ENCODE assay signal across 8 cellular contexts in genomic region chr1:112390775-112391602, GRCh38. TPM values are rescaled to one million over a fixed set of nuclear protein-coding genes. Genes with fewer than 3 reads are reported as not detected.
A peak's percentile ranks its signal among the peaks of the same experiment; 100 is the strongest.
DNase-seq lines count a peak whose midpoint lies in the region; TF ChIP-seq lines count a peak whose summit lies in the region.

No MANE protein-coding gene starts in this region.

- H3K4me1 ChIP-seq in HAP-1 (peaks cover 18% of the 10 kb centered on the region), suprapubic skin (peaks cover 54% of the 10 kb centered on the region)

- in situ Hi-C loops in HAP-1 (cut with MboI; ENCODE audit: low sequenced_read_pairs) = loop anchor here (5.0 kb wide), 3 partner anchors 71 to 316 kb away; partner anchors contain the start of genes CAPZA1, RHOC and ST7L
- in situ Hi-C loops in SK-MEL-5 (cut with HindIII; ENCODE audit: low pct_unique_long_range_greater_than_20kb, low sequenced_read_pairs) = no loop called here

- peak overlapping the region; percentile 88 for H3K27ac ChIP-seq in suprapubic skin

- H3K9me3 ChIP-seq in HAP-1 (no peaks in the 10 kb centered on the region), suprapubic skin (no peaks in the 10 kb centered on the region)

- DNase-seq in Daoy (ENCODE audit: low read depth) (peak; percentile 97), HAP-1 (ENCODE audit: low spot score in 2 of 2) (peak; percentile 92 to 94), NAMALWA (ENCODE audit: low spot score) (peak; percentile 90), SK-MEL-5 (ENCODE audit: low read depth, low spot score) (peak; percentile 92), germinal center (ENCODE audit: low spot score) (peak; percentile 85), occipital lobe (lab: John Stamatoyannopoulos, UW) (peak; percentile 80), suprapubic skin (ENCODE audit: low spot score in 2 of 2) (peak; percentile 94 to 95)
- peak; percentile 76 for DNase-seq in activated naive CD4-positive, alpha-beta T cell treated with anti-CD3 and anti-CD28 coated beads, Interleukin-2, amount 50 U/mL, for 16 hours

- H3K36me3 ChIP-seq in HAP-1 (replicated peaks) (no peaks in the 10 kb centered on the region), suprapubic skin (no peaks in the 10 kb centered on the region)

- WGBS in suprapubic skin = 1% methylated on average over 15 of the region's 15 CpGs

- no peak for TF ChIP-seq POLR2A in suprapubic skin (IDR thresholded peaks at IDR 0.05)

- TF ChIP-seq CTCF in suprapubic skin (IDR thresholded peaks at IDR 0.05) = peak; percentile 91 to 98

- no peak for TF ChIP-seq EP300 in suprapubic skin (IDR thresholded peaks at IDR 0.05)

- H3K27me3 ChIP-seq in HAP-1 (ENCODE audit: low read depth) (no peaks in the 10 kb centered on the region), suprapubic skin (no peaks in the 10 kb centered on the region)

- H3K4me3 ChIP-seq in HAP-1 = peak overlapping the region; percentile 25
- H3K4me3 ChIP-seq in suprapubic skin = peak overlapping the region; percentile 46

RNA-seq across cellular contexts. Expression of gene CTTNBP2NL, which starts 5.0 kb away (rescaled TPM):
- 9.3 and 11.1 TPM in 2 replicates for total RNA-seq in Daoy (2014; rRNA removed; shearing (Covaris generic))
- 2.8 and 3.4 TPM in 2 replicates for total RNA-seq in SK-MEL-5 (2014; rRNA removed; shearing (Covaris generic))
- 3.8 and 5.3 TPM in 2 replicates for polyA plus RNA-seq in SK-MEL-5 (2015; cell fraction: cytosol; rRNA removed)
- 3.3 and 3.7 TPM in 2 replicates for polyA plus RNA-seq in SK-MEL-5 (2015; cell fraction: nucleus; rRNA removed)
- total RNA-seq in occipital lobe = 23.9 TPM
- 10 to 100 TPM; 25.9 to 59.4 (median 49.3) TPM for total RNA-seq in suprapubic skin

Comparison
In these comparisons a context has a peak if more than half of its experiments do, and no peak if none do; other contexts are left out.
1. Peak in every context shown above with its lines: DNase-seq, H3K4me3 ChIP-seq and H3K27ac ChIP-seq.